In genomic region chr2:62297642-62298010, GRCh38 we compare ENCODE assay signal across 1 cellular context.
TF ChIP-seq lines count a peak whose summit lies in the region.

No MANE protein-coding gene starts in this region.

TF ChIP-seq in SK-N-SH, 30 proteins besides CTCF, POLR2A, EP300 and RAD21 (continued from another document):
- no peak for TF ChIP-seq USF1 (IDR thresholded peaks at IDR 0.05; ENCODE audit: borderline replicate concordance, low read depth)
